Comparison of ENCODE assay signal across 29 cellular contexts in genomic region chrX:101237041-101237440, GRCh38. TPM values are rescaled to one million over a fixed set of nuclear protein-coding genes. Genes with fewer than 3 reads are reported as not detected.
"Had no signal": no experiment of that assay in that cellular context is flagged by ENCODE, and none has a peak within 500 bp of the region (broad histone marks: within the 10 kb centered on the region; RNA-seq: fewer than 3 reads in every experiment).

No MANE protein-coding gene starts in this region.

- H3K36me3 Mint-ChIP-seq: mesothelial cell of epicardium, naive B cell had no signal

- H3K9me3 ChIP-seq: colonic mucosa, esophagus squamous epithelium, gastrocnemius medialis, heart right ventricle, left lung, lower lobe of right lung, mucosa of descending colon had no signal

- H3K36me3 ChIP-seq: colonic mucosa, esophagus squamous epithelium, gastrocnemius medialis, heart right ventricle, left lung, lower lobe of right lung had no signal

- DNase-seq: colonic mucosa; cortex of kidney; effector CD8-positive, alpha-beta T cell; effector memory CD8-positive, alpha-beta T cell; endodermal cell; erythroblast; esophagus squamous epithelium; foreskin fibroblast; foreskin melanocyte; gastrocnemius medialis; glutamatergic neuron; head of caudate nucleus; heart right ventricle; hippocampal formation; left cardiac atrium; left lung; left ventricle myocardium superior; lower lobe of right lung; mesenchymal stem cell; mucosa of descending colon; naive B cell had no signal

- H3K27ac Mint-ChIP-seq: dendritic cell treated with granulocyte-macrophage colony-stimulating factor and Interleukin-4, amounts not matched to agents 40 ng/mL and 50 ng/mL, for 4 days; effector memory CD8-positive, alpha-beta T cell; endodermal cell; mesothelial cell of epicardium had no signal

- H3K4me3 Mint-ChIP-seq: dendritic cell treated with granulocyte-macrophage colony-stimulating factor and Interleukin-4, amounts not matched to agents 40 ng/mL and 50 ng/mL, for 4 days; effector memory CD8-positive, alpha-beta T cell; endodermal cell; mesothelial cell of epicardium; naive B cell had no signal

- H3K4me3 ChIP-seq: colonic mucosa, esophagus squamous epithelium, gastrocnemius medialis, heart right ventricle, left lung, lower lobe of right lung, mucosa of descending colon had no signal

- H3K27me3 Mint-ChIP-seq: dendritic cell treated with granulocyte-macrophage colony-stimulating factor and Interleukin-4, amounts not matched to agents 40 ng/mL and 50 ng/mL, for 4 days; effector memory CD8-positive, alpha-beta T cell had no signal

- H3K9me3 Mint-ChIP-seq: dendritic cell treated with granulocyte-macrophage colony-stimulating factor and Interleukin-4, amounts not matched to agents 40 ng/mL and 50 ng/mL, for 4 days; effector memory CD8-positive, alpha-beta T cell had no signal

- ATAC-seq: effector memory CD8-positive, alpha-beta T cell; esophagus mucosa; gastrocnemius medialis; heart right ventricle; left cardiac atrium; left lung; left ventricle myocardium superior; lower lobe of right lung; mucosa of descending colon had no signal

- H3K4me1 ChIP-seq: colonic mucosa, esophagus squamous epithelium, gastrocnemius medialis, heart right ventricle, left lung, lower lobe of right lung had no signal

- H3K27ac ChIP-seq: colonic mucosa, epithelial cell of prostate, esophagus squamous epithelium, gastrocnemius medialis, heart right ventricle, left lung, lower lobe of right lung had no signal

- H3K4me1 Mint-ChIP-seq: endodermal cell, naive B cell had no signal

- FAIRE-seq: endometrium, islet of Langerhans, keratinocyte had no signal

- H3K27me3 ChIP-seq: colonic mucosa, esophagus squamous epithelium, gastrocnemius medialis had no signal

RNA-seq across cellular contexts. Expression of gene DRP2, which starts 17.5 kb away (rescaled TPM):
- total RNA-seq: lower lobe of right lung, lung microvascular endothelial cell had no signal

RNA-seq across cellular contexts. Expression of gene TAF7L, which starts 54.1 kb away (rescaled TPM):
- total RNA-seq: colonic mucosa, gastrocnemius medialis, left lung, left ventricle myocardium superior, lower lobe of right lung, lung microvascular endothelial cell had no signal
